In the genomic region with DNA sequence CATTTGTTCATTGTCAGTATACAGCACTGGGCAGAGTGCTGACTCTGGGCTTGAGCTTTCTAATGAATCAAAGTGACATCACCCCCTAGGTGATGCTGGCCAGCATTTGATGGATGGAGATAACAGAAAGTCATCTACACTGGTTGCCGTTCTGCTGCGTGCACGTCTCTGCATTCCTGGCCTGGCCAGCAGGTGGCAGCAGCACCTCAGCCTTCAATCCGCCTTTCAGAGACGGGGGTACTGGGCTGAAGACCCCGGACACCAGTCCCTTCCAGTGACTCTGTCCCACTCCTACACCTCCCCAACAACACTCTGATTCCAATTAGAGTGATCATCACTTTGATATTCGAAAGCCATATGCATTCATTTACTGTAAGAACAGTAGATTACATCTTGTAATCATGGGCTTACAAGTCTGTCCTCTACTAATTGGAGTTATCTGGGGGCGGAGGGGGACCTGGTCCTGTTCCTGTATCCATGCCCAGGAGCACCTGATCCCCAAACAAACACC, we compare ENCODE assay signal across 9 cellular contexts. TPM values are rescaled to one million over a fixed set of nuclear protein-coding genes. Genes with fewer than 3 reads are reported as not detected.
A peak's percentile ranks its signal among the peaks of the same experiment; 100 is the strongest.
DNase-seq lines count a peak whose midpoint lies in the region; ATAC-seq and TF ChIP-seq lines count a peak whose summit lies in the region.
"Had no signal": no experiment of that assay in that cellular context is flagged by ENCODE, and none has a peak within 500 bp of the region (broad histone marks: within the 10 kb centered on the region; RNA-seq: fewer than 3 reads in every experiment).

No MANE protein-coding gene starts in this region.

- peaks cover 3% of the 10 kb centered on the region for H3K27me3 Mint-ChIP-seq in glutamatergic neuron (ENCODE audit: unreplicated experiment)
- H3K27me3 Mint-ChIP-seq: dendritic cell treated with granulocyte-macrophage colony-stimulating factor and Interleukin-4, amounts not matched to agents 40 ng/mL and 50 ng/mL, for 4 days had no signal

- H3K27me3 ChIP-seq in RWPE2 (ENCODE audit: insufficient read depth, poor library complexity, severe bottlenecking): no peaks in the 10 kb centered on the region

- H3K9me3 ChIP-seq in RWPE2 (ENCODE audit: severe bottlenecking): no peaks in the 10 kb centered on the region

- H3K27ac Mint-ChIP-seq in glutamatergic neuron (ENCODE audit: unreplicated experiment): no peak overlapping the region
- H3K27ac Mint-ChIP-seq: dendritic cell treated with granulocyte-macrophage colony-stimulating factor and Interleukin-4, amounts not matched to agents 40 ng/mL and 50 ng/mL, for 4 days had no signal

- no peaks in the 10 kb centered on the region for H3K4me1 ChIP-seq in RWPE2 (ENCODE audit: insufficient read depth, poor library complexity, severe bottlenecking)

- H3K27ac ChIP-seq in RWPE2 (ENCODE audit: poor library complexity, severe bottlenecking): no peak overlapping the region

- H3K36me3 ChIP-seq in RWPE2 (ENCODE audit: low read depth): no peaks in the 10 kb centered on the region

- DNase-seq in GF-D8 (lab: John Stamatoyannopoulos, UW) (peak; percentile 5), RWPE2 (ENCODE audit: low spot score) (no peak), glutamatergic neuron (peak; percentile 84), posterior cingulate gyrus (peak in 8 of 10 donors; percentile 49 to 92 (median 74))
- peak; percentile 85 for DNase-seq in activated effector memory CD4-positive, alpha-beta T cell treated with anti-CD3 and anti-CD28 coated beads, Interleukin-2, amount 50 U/mL, for 16 hours

- H3K4me1 Mint-ChIP-seq in glutamatergic neuron (ENCODE audit: low read depth, unreplicated experiment): peaks cover 2% of the 10 kb centered on the region

- H3K9me3 Mint-ChIP-seq in glutamatergic neuron (ENCODE audit: unreplicated experiment): no peaks in the 10 kb centered on the region
- H3K9me3 Mint-ChIP-seq: dendritic cell treated with granulocyte-macrophage colony-stimulating factor and Interleukin-4, amounts not matched to agents 40 ng/mL and 50 ng/mL, for 4 days had no signal

- H3K36me3 Mint-ChIP-seq in glutamatergic neuron (ENCODE audit: unreplicated experiment): no peaks in the 10 kb centered on the region

- peak; percentile 96 for TF ChIP-seq CTCF in RWPE2 (IDR thresholded peaks at IDR 0.05; ENCODE audit: poor library complexity, severe bottlenecking)
- peak; percentile 97 for TF ChIP-seq CTCF in glutamatergic neuron (IDR thresholded peaks at IDR 0.05; ENCODE audit: partially characterized antibody, unreplicated experiment)

- no peak overlapping the region for H3K4me3 Mint-ChIP-seq in glutamatergic neuron (ENCODE audit: unreplicated experiment)
- H3K4me3 Mint-ChIP-seq: dendritic cell treated with granulocyte-macrophage colony-stimulating factor and Interleukin-4, amounts not matched to agents 40 ng/mL and 50 ng/mL, for 4 days had no signal

- peak; percentile 56 for ATAC-seq in HG02798 (IDR thresholded peaks at IDR 0.05; ENCODE audit: poor library complexity, unreplicated experiment)
- peak; percentile 67 for ATAC-seq in RWPE2 (ENCODE audit: low read depth)
- no peak for ATAC-seq in HG02852 (IDR thresholded peaks at IDR 0.05; ENCODE audit: unreplicated experiment)
- no peak for ATAC-seq in GM19467 (IDR thresholded peaks at IDR 0.05; ENCODE audit: unreplicated experiment)

- H3K4me3 ChIP-seq in RWPE2 (ENCODE audit: severe bottlenecking): no peak overlapping the region

- intact Hi-C loops in posterior cingulate gyrus (cut with DNase I): loop anchor here (1.0 to 5.0 kb wide), 2 partner anchors 115 to 528 kb away; no protein-coding TSS in a partner anchor

RNA-seq across cellular contexts. Expression of a gene that starts 6.0 kb away (rescaled TPM):
- 0.44 TPM for total RNA-seq in glutamatergic neuron (ENCODE audit: unreplicated experiment)

RNA-seq across cellular contexts. Expression of a gene that starts 56.1 kb away (rescaled TPM):
- total RNA-seq in glutamatergic neuron (ENCODE audit: unreplicated experiment): 124 TPM

Comparison
In these comparisons a context has a peak if more than half of its experiments do, and no peak if none do; other contexts are left out.
1. ATAC-seq: peak in HG02798 (single experiment) and RWPE2 (single experiment); none in HG02852 (single experiment) and GM19467 (single experiment).